In genomic region chr15:50484781-50485180, GRCh38 we compare ENCODE assay signal across 11 cellular contexts.
DNase-seq lines count a peak whose midpoint lies in the region; ATAC-seq and TF ChIP-seq lines count a peak whose summit lies in the region.
"Had no signal": no experiment of that assay in that cellular context is flagged by ENCODE, and none has a peak within 500 bp of the region (broad histone marks: within the 10 kb centered on the region; RNA-seq: fewer than 3 reads in every experiment).

No MANE protein-coding gene starts in this region.

- intact Hi-C loops in activated T-helper 2 cell treated with anti-CD3 and anti-CD28 coated beads, Interferon-gamma antibody, Interleukin-2, Interleukin-4, amounts not matched to agents 10 μg/mL and 5 μg/mL and 100 μg/mL, durations not matched to agents 14 hours and 24 hours and 36 hours (cut with micrococcal nuclease), result loop anchor here (5.0 to 10.0 kb wide), 3 partner anchors 60 to 423 kb away; partner anchors contain the start of genes AP4E1 and USP8

- H3K27ac ChIP-seq in Karpas-422 (ENCODE audit: low read length), result no peak overlapping the region

- peaks cover 71% of the 10 kb centered on the region for H3K36me3 Mint-ChIP-seq in activated T-helper 2 cell treated with anti-CD3 and anti-CD28 coated beads, Interferon-gamma antibody, Interleukin-2, Interleukin-4, amounts not matched to agents 10 μg/mL and 5 μg/mL and 100 μg/mL, durations not matched to agents 14 hours and 24 hours and 36 hours (ENCODE audit: low read depth)
- H3K36me3 Mint-ChIP-seq in progenitor cell of endocrine pancreas (ENCODE audit: insufficient read depth), result peaks cover 25% of the 10 kb centered on the region

- peak overlapping the region; percentile 38 for H3K27ac Mint-ChIP-seq in activated T-helper 2 cell treated with anti-CD3 and anti-CD28 coated beads, Interferon-gamma antibody, Interleukin-2, Interleukin-4, amounts not matched to agents 10 μg/mL and 5 μg/mL and 100 μg/mL, durations not matched to agents 14 hours and 24 hours and 36 hours
- no peak overlapping the region for H3K27ac Mint-ChIP-seq in progenitor cell of endocrine pancreas
- H3K27ac Mint-ChIP-seq: WTC11 had no signal

- no peak overlapping the region for H2AFZ ChIP-seq in Karpas-422 (ENCODE audit: low read length)

- no peaks in the 10 kb centered on the region for H3K27me3 Mint-ChIP-seq in activated T-helper 2 cell treated with anti-CD3 and anti-CD28 coated beads, Interferon-gamma antibody, Interleukin-2, Interleukin-4, amounts not matched to agents 10 μg/mL and 5 μg/mL and 100 μg/mL, durations not matched to agents 14 hours and 24 hours and 36 hours (ENCODE audit: low read depth)
- no peaks in the 10 kb centered on the region for H3K27me3 Mint-ChIP-seq in progenitor cell of endocrine pancreas

- no peaks in the 10 kb centered on the region for H4K20me1 ChIP-seq in Karpas-422 (ENCODE audit: insufficient read depth, low read depth, low read length)

- peaks cover 17% of the 10 kb centered on the region for H3K79me2 ChIP-seq in Karpas-422 (ENCODE audit: low read length)

- ATAC-seq in GM18867 (IDR thresholded peaks at IDR 0.05; ENCODE audit: unreplicated experiment), result peak; percentile 71
- peak; percentile 57 for ATAC-seq in GM21367 (IDR thresholded peaks at IDR 0.05; ENCODE audit: unreplicated experiment)
- ATAC-seq in HG03045 (IDR thresholded peaks at IDR 0.05; ENCODE audit: unreplicated experiment), result peak; percentile 73
- no peak for ATAC-seq in HG02973 (IDR thresholded peaks at IDR 0.05; ENCODE audit: unreplicated experiment)
- ATAC-seq: WTC11 had no signal

- DNase-seq in activated T-helper 2 cell treated with anti-CD3 and anti-CD28 coated beads, Interferon-gamma antibody, Interleukin-2, Interleukin-4, amounts not matched to agents 10 μg/mL and 5 μg/mL and 100 μg/mL, durations not matched to agents 14 hours and 24 hours and 36 hours (ENCODE audit: low spot score), result no peak
- DNase-seq in progenitor cell of endocrine pancreas (ENCODE audit: low spot score, unreplicated experiment), result no peak
- DNase-seq in Karpas-422, result no peak
- DNase-seq: activated T-cell treated with anti-CD3 and anti-CD28 coated beads, Interleukin-2, amount 50 U/mL, for 1 hour had no signal

- H3K9me3 Mint-ChIP-seq in activated T-helper 2 cell treated with anti-CD3 and anti-CD28 coated beads, Interferon-gamma antibody, Interleukin-2, Interleukin-4, amounts not matched to agents 10 μg/mL and 5 μg/mL and 100 μg/mL, durations not matched to agents 14 hours and 24 hours and 36 hours, result peaks cover 5% of the 10 kb centered on the region
- peaks cover 3% of the 10 kb centered on the region for H3K9me3 Mint-ChIP-seq in progenitor cell of endocrine pancreas (ENCODE audit: low read depth)
- H3K9me3 Mint-ChIP-seq: CD14-positive monocyte had no signal

- H3K27me3 ChIP-seq in Karpas-422 (ENCODE audit: low read length), result no peaks in the 10 kb centered on the region

- no peak overlapping the region for H3K4me2 ChIP-seq in Karpas-422 (ENCODE audit: low read depth, low read length, poor library complexity, severe bottlenecking)
- H3K4me2 ChIP-seq: smooth muscle cell had no signal

- H3K4me1 Mint-ChIP-seq in activated T-helper 2 cell treated with anti-CD3 and anti-CD28 coated beads, Interferon-gamma antibody, Interleukin-2, Interleukin-4, amounts not matched to agents 10 μg/mL and 5 μg/mL and 100 μg/mL, durations not matched to agents 14 hours and 24 hours and 36 hours (ENCODE audit: low read depth), result peaks cover 26% of the 10 kb centered on the region
- no peaks in the 10 kb centered on the region for H3K4me1 Mint-ChIP-seq in progenitor cell of endocrine pancreas (ENCODE audit: low read depth)
- H3K4me1 Mint-ChIP-seq: WTC11 had no signal

- H3K4me3 Mint-ChIP-seq in activated T-helper 2 cell treated with anti-CD3 and anti-CD28 coated beads, Interferon-gamma antibody, Interleukin-2, Interleukin-4, amounts not matched to agents 10 μg/mL and 5 μg/mL and 100 μg/mL, durations not matched to agents 14 hours and 24 hours and 36 hours (ENCODE audit: low read depth), result no peak overlapping the region
- no peak overlapping the region for H3K4me3 Mint-ChIP-seq in progenitor cell of endocrine pancreas (ENCODE audit: low read depth)
- H3K4me3 Mint-ChIP-seq: CD14-positive monocyte, WTC11 had no signal

- no peaks in the 10 kb centered on the region for H3K4me1 ChIP-seq in Karpas-422 (ENCODE audit: low read length)

- H3K9me3 ChIP-seq in Karpas-422 (ENCODE audit: low read length), result no peaks in the 10 kb centered on the region

- no peak overlapping the region for H3K4me3 ChIP-seq in Karpas-422 (ENCODE audit: low read length)
- H3K4me3 ChIP-seq: smooth muscle cell had no signal

- TF ChIP-seq CTCF in progenitor cell of endocrine pancreas (IDR thresholded peaks at IDR 0.05; ENCODE audit: unreplicated experiment), result no peak

- H3K9ac ChIP-seq in Karpas-422 (ENCODE audit: low read length), result no peak overlapping the region

- no peaks in the 10 kb centered on the region for H3K9me2 ChIP-seq in Karpas-422 (replicated peaks; ENCODE audit: insufficient read depth, low read length)

- H3K36me3 ChIP-seq in Karpas-422 (ENCODE audit: insufficient read depth, low read length), result peaks cover 43% of the 10 kb centered on the region
